16 cellular contexts compared by ENCODE assay signal in the genomic region with DNA sequence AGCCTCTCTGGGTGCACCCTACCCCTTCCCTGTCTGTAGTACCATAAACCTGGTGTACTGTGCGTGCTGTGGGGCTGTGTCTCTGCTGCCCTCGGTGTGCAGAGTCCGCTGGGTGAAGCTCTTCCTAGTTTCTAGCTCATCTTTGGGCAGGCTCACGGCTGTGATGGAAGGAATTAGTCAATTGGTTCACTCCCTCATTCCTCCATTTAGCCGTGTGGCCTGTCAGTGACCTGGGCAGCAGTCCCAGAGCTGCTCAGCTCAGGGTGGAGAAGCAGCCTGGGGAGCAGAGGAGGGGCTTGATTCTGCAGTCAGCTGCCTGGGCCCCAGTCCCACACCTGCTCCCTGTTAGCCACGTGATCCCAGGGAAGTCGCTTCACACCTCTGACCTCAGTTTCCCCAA.
DNase-seq lines count a peak whose midpoint lies in the region; ATAC-seq and TF ChIP-seq lines count a peak whose summit lies in the region.
"Had no signal": no experiment of that assay in that cellular context is flagged by ENCODE, and none has a peak within 500 bp of the region (broad histone marks: within the 10 kb centered on the region; RNA-seq: fewer than 3 reads in every experiment).

No MANE protein-coding gene starts in this region.

- DNase-seq in Right ventricle myocardium superior (peak; percentile 66), cardiac septum (ENCODE audit: low spot score) (no peak), fibroblast of the conjunctiva (ENCODE audit: low read depth) (peak; percentile 10), NCI-H345 (lab: John Stamatoyannopoulos, UW) (no peak), NCI-H226 (no peak), NCI-H2227 treated with DMSO at 0.1 percent for 48 hours (lab: John Stamatoyannopoulos, UW) (no peak)
- DNase-seq: activated CD4-positive, alpha-beta T cell treated with anti-CD3 and anti-CD28 coated beads, Interleukin-2, amount 50 U/mL, for 4 hours; activated naive CD4-positive, alpha-beta T cell treated with anti-CD3 and anti-CD28 coated beads, Interleukin-2, amount 10 ng/mL, durations not matched to agents 7 days and 5 days; activated T-cell treated with anti-CD3 and anti-CD28 coated beads for 4 hours; CD4-positive, CD25-positive, alpha-beta regulatory T cell; cortex of kidney; DMS153; T-cell had no signal

- TF ChIP-seq CTCF in nephron (IDR thresholded peaks at IDR 0.05; ENCODE audit: unreplicated experiment in 3 of 3) = no peak

- H3K36me3 Mint-ChIP-seq in nephron (ENCODE audit: low read depth) = peaks cover 7% of the 10 kb centered on the region
- H3K36me3 Mint-ChIP-seq: activated naive CD4-positive, alpha-beta T cell treated with anti-CD3 and anti-CD28 coated beads, Interleukin-2, amount 10 ng/mL, durations not matched to agents 7 days and 5 days; CD4-positive, CD25-positive, alpha-beta regulatory T cell; T-cell had no signal

- H3K4me3 Mint-ChIP-seq in nephron = peak overlapping the region in 2 of 3 experiments; percentile 41 to 66
- H3K4me3 Mint-ChIP-seq: activated naive CD4-positive, alpha-beta T cell treated with anti-CD3 and anti-CD28 coated beads, Interleukin-2, amount 10 ng/mL, durations not matched to agents 7 days and 5 days; CD4-positive, CD25-positive, alpha-beta regulatory T cell; T-cell had no signal

- H3K27ac Mint-ChIP-seq in nephron = peak overlapping the region; percentile 58 to 96 (median 89)
- H3K27ac Mint-ChIP-seq: activated naive CD4-positive, alpha-beta T cell treated with anti-CD3 and anti-CD28 coated beads, Interleukin-2, amount 10 ng/mL, durations not matched to agents 7 days and 5 days; T-cell had no signal

- H3K9me3 Mint-ChIP-seq in nephron = peaks cover 22% of the 10 kb centered on the region

- ATAC-seq in Right ventricle myocardium superior (ENCODE audit: poor library complexity) (peak; percentile 80), GM18861 (IDR thresholded peaks at IDR 0.05; ENCODE audit: unreplicated experiment) (no peak)
- ATAC-seq: A549, T-cell had no signal

- H3K4me1 Mint-ChIP-seq in nephron = peaks cover 42% of the 10 kb centered on the region
- H3K4me1 Mint-ChIP-seq: activated naive CD4-positive, alpha-beta T cell treated with anti-CD3 and anti-CD28 coated beads, Interleukin-2, amount 10 ng/mL, durations not matched to agents 7 days and 5 days; T-cell had no signal

- peaks cover 28% of the 10 kb centered on the region for H3K27me3 Mint-ChIP-seq in nephron (ENCODE audit: low read depth)

- intact Hi-C loops in Right ventricle myocardium superior (cut with DNase I) = no loop called here
- intact Hi-C loops in cardiac septum (cut with DNase I) = no loop called here

Comparison
In these comparisons a context has a peak if more than half of its experiments do, and no peak if none do; other contexts are left out.
1. DNase-seq: peak in Right ventricle myocardium superior (single experiment) and fibroblast of the conjunctiva (single experiment); none in cardiac septum (single experiment), NCI-H345 (single experiment), NCI-H226 (single experiment) and NCI-H2227 treated with DMSO at 0.1 percent for 48 hours (single experiment).